In the genomic region with DNA sequence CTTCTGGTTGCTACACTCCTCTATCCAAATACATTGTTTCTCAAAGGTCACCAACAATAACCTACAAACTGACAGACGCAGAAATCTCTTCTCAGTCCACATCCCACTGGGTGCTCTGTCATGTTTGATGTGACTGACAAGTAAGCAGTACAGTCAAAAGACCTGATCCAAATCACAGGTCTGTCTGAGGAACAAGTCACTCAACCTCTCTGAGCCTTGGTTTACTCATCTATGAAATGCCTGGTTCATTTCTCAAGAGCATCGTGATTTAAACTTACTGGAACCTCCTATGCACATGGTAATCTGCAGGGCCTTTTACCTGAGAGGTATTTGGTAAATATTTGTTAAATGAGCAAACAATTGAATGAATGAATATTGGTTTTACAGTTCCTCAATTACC, we compare ENCODE assay signal across 26 cellular contexts. TPM values are rescaled to one million over a fixed set of nuclear protein-coding genes. Genes with fewer than 3 reads are reported as not detected.
"Had no signal": no experiment of that assay in that cellular context is flagged by ENCODE, and none has a peak within 500 bp of the region (broad histone marks: within the 10 kb centered on the region; RNA-seq: fewer than 3 reads in every experiment).

No MANE protein-coding gene starts in this region.

- H3K27me3 ChIP-seq: colonic mucosa, dorsolateral prefrontal cortex, esophagus squamous epithelium, gastrocnemius medialis, right lobe of liver, testis, vagina had no signal

- H3K9me3 ChIP-seq: colonic mucosa, esophagus squamous epithelium, gastrocnemius medialis, mucosa of descending colon, right lobe of liver, testis, vagina had no signal

- H3K4me3 Mint-ChIP-seq: activated naive CD8-positive, alpha-beta T cell treated with anti-CD3 and anti-CD28 coated beads, Interleukin-2, amount 10 ng/mL, durations not matched to agents 7 days and 5 days; effector memory CD8-positive, alpha-beta T cell; type B pancreatic cell had no signal

- DNase-seq: activated CD4-positive, alpha-beta T cell treated with anti-CD3 and anti-CD28 coated beads for 1 hour; activated CD4-positive, alpha-beta T cell treated with anti-CD3 and anti-CD28 coated beads, Interleukin-2, amount 50 U/mL, for 4 hours; activated effector memory CD4-positive, alpha-beta T cell treated with anti-CD3 and anti-CD28 coated beads, Interleukin-2, amount 50 U/mL, for 16 hours; activated naive CD8-positive, alpha-beta T cell treated with anti-CD3 and anti-CD28 coated beads, Interleukin-2, amount 10 ng/mL, durations not matched to agents 7 days and 5 days; amniotic stem cell; colonic mucosa; dorsolateral prefrontal cortex; effector memory CD8-positive, alpha-beta T cell; esophagus squamous epithelium; gastrocnemius medialis; head of caudate nucleus; hypothalamus; left ventricle myocardium superior; mucosa of descending colon; occipital lobe; posterior cingulate gyrus; right lobe of liver; small intestine; stimulated activated CD4-positive, alpha-beta T cell treated with anti-CD3 and anti-CD28 coated beads, Interleukin-15, amount 100 ng/mL, for 24 hours; stimulated activated naive CD4-positive, alpha-beta T cell; testis; WERI-Rb-1 had no signal

- H3K27me3 Mint-ChIP-seq: type B pancreatic cell had no signal

- H3K4me3 ChIP-seq: colonic mucosa, esophagus squamous epithelium, gastrocnemius medialis, mucosa of descending colon, right lobe of liver, testis, vagina had no signal

- H3K9me3 Mint-ChIP-seq: activated naive CD8-positive, alpha-beta T cell treated with anti-CD3 and anti-CD28 coated beads, Interleukin-2, amount 10 ng/mL, durations not matched to agents 7 days and 5 days; effector memory CD8-positive, alpha-beta T cell; type B pancreatic cell had no signal

- H3K4me1 ChIP-seq: gastrocnemius medialis, right lobe of liver, testis, vagina had no signal

- H3K27ac ChIP-seq: dorsolateral prefrontal cortex, esophagus squamous epithelium, gastrocnemius medialis, right lobe of liver, testis, vagina, WERI-Rb-1 had no signal

- H3K36me3 Mint-ChIP-seq: activated naive CD8-positive, alpha-beta T cell treated with anti-CD3 and anti-CD28 coated beads, Interleukin-2, amount 10 ng/mL, durations not matched to agents 7 days and 5 days; type B pancreatic cell had no signal

- H3K36me3 ChIP-seq: colonic mucosa, esophagus squamous epithelium, gastrocnemius medialis, right lobe of liver, vagina, WERI-Rb-1 had no signal

- H3K27ac Mint-ChIP-seq: activated naive CD8-positive, alpha-beta T cell treated with anti-CD3 and anti-CD28 coated beads, Interleukin-2, amount 10 ng/mL, durations not matched to agents 7 days and 5 days; effector memory CD8-positive, alpha-beta T cell; type B pancreatic cell had no signal

RNA-seq across cellular contexts. Expression of a gene that starts 5.5 kb away (rescaled TPM):
- total RNA-seq: activated naive CD8-positive, alpha-beta T cell treated with anti-CD3 and anti-CD28 coated beads, Interleukin-2, amount 10 ng/mL, durations not matched to agents 7 days and 5 days; bronchial epithelial cell; esophagus squamous epithelium; left ventricle myocardium superior; occipital lobe; T-helper 2 cell treated with Interferon-gamma antibody and Interleukin-4, amounts not matched to agents 100 ng/mL and 5 ng/mL, for 36 hours; vagina had no signal

RNA-seq across cellular contexts. Expression of a gene that starts 47.1 kb away (rescaled TPM):
- total RNA-seq: activated naive CD8-positive, alpha-beta T cell treated with anti-CD3 and anti-CD28 coated beads, Interleukin-2, amount 10 ng/mL, durations not matched to agents 7 days and 5 days; bronchial epithelial cell; colonic mucosa; esophagus squamous epithelium; gastrocnemius medialis; left ventricle myocardium superior; mucosa of descending colon; occipital lobe; right lobe of liver; T-helper 2 cell treated with Interferon-gamma antibody and Interleukin-4, amounts not matched to agents 100 ng/mL and 5 ng/mL, for 36 hours; vagina had no signal

RNA-seq across cellular contexts. Expression of a gene that starts 51.6 kb away (rescaled TPM):
- total RNA-seq: bronchial epithelial cell; colonic mucosa; esophagus squamous epithelium; left ventricle myocardium superior; right lobe of liver; T-helper 2 cell treated with Interferon-gamma antibody and Interleukin-4, amounts not matched to agents 100 ng/mL and 5 ng/mL, for 36 hours; vagina had no signal
